ENCODE assay signal across 25 cellular contexts in genomic region chr11:74429205-74429604, GRCh38. TPM values are rescaled to one million over a fixed set of nuclear protein-coding genes. Genes with fewer than 3 reads are reported as not detected.
DNase-seq lines count a peak whose midpoint lies in the region; ATAC-seq, FAIRE-seq and TF ChIP-seq lines count a peak whose summit lies in the region.
"Had no signal": no experiment of that assay in that cellular context is flagged by ENCODE, and none has a peak within 500 bp of the region (broad histone marks: within the 10 kb centered on the region; RNA-seq: fewer than 3 reads in every experiment).

No MANE protein-coding gene starts in this region.

- H3K27me3 ChIP-seq in A673 (replicated peaks; ENCODE audit: insufficient read depth, low read depth, low read length, poor library complexity): no peaks in the 10 kb centered on the region
- no peaks in the 10 kb centered on the region for H3K27me3 ChIP-seq in GM23248 (replicated peaks; ENCODE audit: insufficient read depth)
- no peaks in the 10 kb centered on the region for H3K27me3 ChIP-seq in PC-9 (ENCODE audit: insufficient read depth, low read depth)
- peaks cover 0 to 4% of the 10 kb centered on the region in 2 experiments; a peak in 2 of 5 replicates for H3K27me3 ChIP-seq in K562 (ENCODE audit: control insufficient read depth in 2 of 2, insufficient read depth in 2 of 2, low read length in 2 of 2)
- H3K27me3 ChIP-seq in gastroesophageal sphincter: no peaks in the 10 kb centered on the region
- H3K27me3 ChIP-seq: BLaER1 treated with 17β-estradiol and CSF1 and Interleukin-3, amounts not matched to agents 10 nM and 100 nM had no signal

- no peaks in the 10 kb centered on the region for H3K9me1 ChIP-seq in K562 (ENCODE audit: control insufficient read depth, insufficient read depth, low read length)

- ATAC-seq in K562 (no peak), gastroesophageal sphincter (no peak), GM21447 (IDR thresholded peaks at IDR 0.05; ENCODE audit: unreplicated experiment) (no peak)
- ATAC-seq: CD8-positive, alpha-beta T cell; GM12878 had no signal

- peaks cover 4% of the 10 kb centered on the region for H3K9me3 Mint-ChIP-seq in chondrocyte (ENCODE audit: low read depth)

- intact Hi-C loops in A673 (cut with micrococcal nuclease; ENCODE audit: unreplicated experiment): no loop called here
- intact Hi-C loops in PC-9 (cut with micrococcal nuclease; ENCODE audit: unreplicated experiment): no loop called here
- intact Hi-C loops in K562 (cut with micrococcal nuclease): no loop called here

- no peaks in the 10 kb centered on the region for H3F3A ChIP-seq in GM23248 (ENCODE audit: insufficient read depth)
- no peaks in the 10 kb centered on the region; the same call in 1 of the 2 replicates for H3F3A ChIP-seq in PC-9 (ENCODE audit: insufficient read depth, low read depth)

- no peak overlapping the region for H3K27ac Mint-ChIP-seq in chondrocyte (ENCODE audit: unreplicated experiment)
- H3K27ac Mint-ChIP-seq: B cell; CD4-positive, alpha-beta T cell; CD8-positive, alpha-beta T cell had no signal

- no peaks in the 10 kb centered on the region for H3K36me3 ChIP-seq in A673 (ENCODE audit: insufficient read depth, low read length, poor library complexity, severe bottlenecking)
- no peaks in the 10 kb centered on the region for H3K36me3 ChIP-seq in GM23248 (ENCODE audit: low read depth)
- H3K36me3 ChIP-seq in PC-9 (ENCODE audit: low read depth): no peaks in the 10 kb centered on the region
- no peaks in the 10 kb centered on the region for H3K36me3 ChIP-seq in K562 (ENCODE audit: control insufficient read depth, insufficient read depth, low read length)
- no peaks in the 10 kb centered on the region for H3K36me3 ChIP-seq in gastroesophageal sphincter
- H3K36me3 ChIP-seq: BLaER1 treated with 17β-estradiol and CSF1 and Interleukin-3, amounts not matched to agents 10 nM and 100 nM had no signal

- in situ Hi-C loops in GM23248 (cut with MboI): no loop called here
- in situ Hi-C loops in K562 (cut with MboI): no loop called here

- H4K20me1 ChIP-seq in GM23248 (ENCODE audit: insufficient read depth): no peaks in the 10 kb centered on the region
- no peaks in the 10 kb centered on the region for H4K20me1 ChIP-seq in PC-9 (ENCODE audit: insufficient read depth)
- no peaks in the 10 kb centered on the region; the same call in 1 of the 2 replicates for H4K20me1 ChIP-seq in K562 (replicated peaks; ENCODE audit: control insufficient read depth, insufficient read depth, low read length)
- H4K20me1 ChIP-seq: BLaER1 treated with 17β-estradiol and CSF1 and Interleukin-3, amounts not matched to agents 10 nM and 100 nM had no signal

- H3K79me2 ChIP-seq in GM23248 (ENCODE audit: insufficient read depth) (no peaks in the 10 kb centered on the region), PC-9 (ENCODE audit: low read depth) (no peaks in the 10 kb centered on the region), K562 (ENCODE audit: control insufficient read depth, insufficient read depth, low read length) (no peaks in the 10 kb centered on the region)

- H3K9ac ChIP-seq in GM23248: no peak overlapping the region
- H3K9ac ChIP-seq in K562 (ENCODE audit: insufficient read depth in 1 of 2, low read depth in 2 of 2, low read length in 2 of 2): no peak overlapping the region
- H3K9ac ChIP-seq: BLaER1 treated with 17β-estradiol and CSF1 and Interleukin-3, amounts not matched to agents 10 nM and 100 nM had no signal

- H2AFZ ChIP-seq in GM23248 (peak overlapping the region; percentile 42; the same call in 1 of the 2 replicates), PC-9 (0 out of 2 replicates have a peak overlapping the region, but pooled peaks have one; percentile 30), K562 (ENCODE audit: low read depth, low read length) (no peak overlapping the region)

- H3K27ac ChIP-seq in A673 (ENCODE audit: low read depth, low read length, poor library complexity, severe bottlenecking) (peak overlapping the region; percentile 38), GM23248 (no peak overlapping the region), PC-9 (no peak overlapping the region), K562 (ENCODE audit: extremely low read depth, low read depth, low read length) (no peak overlapping the region), gastroesophageal sphincter (no peak overlapping the region)
- H3K27ac ChIP-seq: BLaER1 treated with 17β-estradiol and CSF1 and Interleukin-3, amounts not matched to agents 10 nM and 100 nM; C4-2B had no signal

- CTCF ChIA-PET in A673 (lab: Charles Lee) (no interaction called here), PC-9 (lab: Charles Lee) (no interaction called here), K562 (lab: Yijun Ruan, JAX; ENCODE audit: low intra/inter-chr PET ratio) (no interaction called here)

- TF ChIP-seq EP300 in K562 (IDR thresholded peaks at IDR 0.05; ENCODE audit: low read length): no peak
- TF ChIP-seq EP300 in gastroesophageal sphincter (IDR thresholded peaks at IDR 0.05): no peak

- no peak overlapping the region for H3K4me3 Mint-ChIP-seq in chondrocyte (ENCODE audit: unreplicated experiment)
- H3K4me3 Mint-ChIP-seq: B cell; CD4-positive, alpha-beta T cell; CD8-positive, alpha-beta T cell had no signal

- H3K36me3 Mint-ChIP-seq in chondrocyte (ENCODE audit: low read depth): no peaks in the 10 kb centered on the region

- 49 to 50% methylated on average over 3 of the region's 3 CpGs for WGBS in GM23248 (ENCODE audit: low coverage in 1 of 2, low lambda C conversion rate in 2 of 2, missing lambda C conversion rate in 2 of 2), 2 experiments
- WGBS in K562 (ENCODE audit: insufficient coverage, low coverage, missing lambda C conversion rate): 14% methylated on average over 3 of the region's 3 CpGs
- WGBS in gastroesophageal sphincter (ENCODE audit: low coverage in 1 of 2), 2 donors: 74 to 94% methylated on average over 2 to 3 of the region's 3 CpGs

- DNase-seq in A673 (ENCODE audit: low spot score) (peak; percentile 65), GM23248 (no peak), PC-9 (no peak), K562 (ENCODE audit: extremely low read depth in 1 of 4, low spot score in 3 of 4) (no peak), chondrocyte (ENCODE audit: low spot score) (no peak)
- DNase-seq: 8988T; AML-193; Caco-2; Calu3; CD4-positive, alpha-beta T cell; CD8-positive, alpha-beta T cell; DND-41; EL; GDM1 had no signal

- H3K4me2 ChIP-seq in GM23248 (ENCODE audit: unreplicated experiment) (no peak overlapping the region), PC-9 (no peak overlapping the region), K562 (ENCODE audit: insufficient read depth, low read length) (no peak overlapping the region)
- H3K4me2 ChIP-seq: BLaER1 treated with 17β-estradiol and CSF1 and Interleukin-3, amounts not matched to agents 10 nM and 100 nM had no signal

- TF ChIP-seq RAD21 in K562 (CRISPR knock-in tag; conservative IDR thresholded peaks at IDR 0.05 in 1 of 2, IDR thresholded peaks at IDR 0.05 in 1 of 2): no peak

- no peak for FAIRE-seq in K562 (lab: Jason Lieb, UNC)
- FAIRE-seq: A204.1, D721Med, GM12878, GM12892, GM18507 had no signal

- no peaks in the 10 kb centered on the region for H3K27me3 Mint-ChIP-seq in chondrocyte (ENCODE audit: low read depth)
- H3K27me3 Mint-ChIP-seq: CD4-positive, alpha-beta T cell had no signal

- H3K4me1 ChIP-seq in A673 (ENCODE audit: insufficient read depth, low read length, poor library complexity, severe bottlenecking) (no peaks in the 10 kb centered on the region), GM23248 (ENCODE audit: insufficient read depth) (no peaks in the 10 kb centered on the region), PC-9 (replicated peaks; ENCODE audit: insufficient read depth) (no peaks in the 10 kb centered on the region), K562 (replicated peaks in 1 of 2; ENCODE audit: control insufficient read depth in 2 of 2, insufficient read depth in 2 of 2, low read length in 2 of 2) (no peaks in the 10 kb centered on the region), gastroesophageal sphincter (no peaks in the 10 kb centered on the region)
- H3K4me1 ChIP-seq: BLaER1 treated with 17β-estradiol and CSF1 and Interleukin-3, amounts not matched to agents 10 nM and 100 nM; Caco-2 had no signal

- BruUV-seq in A673 (replicated peaks; lab: Mats Ljungman, UMichigan): no TSS peak
- BruUV-seq in PC-9 (replicated peaks; lab: Mats Ljungman, UMichigan): no TSS peak
- no TSS peak for BruUV-seq in K562 (replicated peaks; lab: Mats Ljungman, UMichigan)

- no peak overlapping the region for H3K4me3 ChIP-seq in A673 (ENCODE audit: low read depth, low read length, poor library complexity, severe bottlenecking)
- H3K4me3 ChIP-seq in GM23248: no peak overlapping the region
- no peak overlapping the region for H3K4me3 ChIP-seq in PC-9
- no peak overlapping the region for H3K4me3 ChIP-seq in K562
- no peak overlapping the region for H3K4me3 ChIP-seq in gastroesophageal sphincter
- H3K4me3 ChIP-seq: BLaER1 treated with 17β-estradiol and CSF1 and Interleukin-3, amounts not matched to agents 10 nM and 100 nM; GM12878 had no signal

- POLR2A ChIA-PET in A673 (lab: Charles Lee; ENCODE audit: low non-redundant PET) (no interaction called here), PC-9 (lab: Charles Lee; ENCODE audit: unreplicated experiment) (interaction anchor here (0.6 kb wide), 1 partner anchor 572 kb away, joined by 3 read pairs; no protein-coding TSS in a partner anchor), K562 (lab: Yijun Ruan, JAX) (interaction anchor here (0.7 kb wide), 1 partner anchor 152 kb away, joined by 3 read pairs; no protein-coding TSS in a partner anchor)

- TF ChIP-seq CTCF in A673 (conservative IDR thresholded peaks at IDR 0.05; ENCODE audit: low read depth, low read length) (no peak), PC-9 (conservative IDR thresholded peaks at IDR 0.05) (no peak), K562 (IDR thresholded peaks at IDR 0.05 in 2 of 3, conservative IDR thresholded peaks at IDR 0.05 in 1 of 3; ENCODE audit: insufficient read depth in 2 of 3, low read depth in 1 of 3, low read length in 3 of 3) (no peak), chondrocyte (IDR thresholded peaks at IDR 0.05) (no peak), gastroesophageal sphincter (IDR thresholded peaks at IDR 0.05) (no peak)

- H3K9me2 ChIP-seq in GM23248 (ENCODE audit: insufficient read depth) (no peaks in the 10 kb centered on the region), PC-9 (ENCODE audit: insufficient read depth) (no peaks in the 10 kb centered on the region)

- no peaks in the 10 kb centered on the region for H3K4me1 Mint-ChIP-seq in chondrocyte (ENCODE audit: low read depth)
- H3K4me1 Mint-ChIP-seq: B cell had no signal

- peaks cover 7% of the 10 kb centered on the region for H3K9me3 ChIP-seq in A673 (ENCODE audit: low read depth, low read length, poor library complexity, severe bottlenecking)
- H3K9me3 ChIP-seq in GM23248 (ENCODE audit: low read depth): no peaks in the 10 kb centered on the region
- no peaks in the 10 kb centered on the region; the same call in 1 of the 2 replicates for H3K9me3 ChIP-seq in PC-9 (ENCODE audit: insufficient read depth, low read depth)
- H3K9me3 ChIP-seq in K562 (replicated peaks; ENCODE audit: control insufficient read depth, insufficient read depth, low read depth, low read length): no peaks in the 10 kb centered on the region; the same call in 1 of the 2 replicates
- peaks cover 0 to 19% (median 0%) of the 10 kb centered on the region in 3 donors for H3K9me3 ChIP-seq in gastroesophageal sphincter

- TF ChIP-seq POLR2A in K562 (conservative IDR thresholded peaks at IDR 0.05) (no peak), gastroesophageal sphincter (IDR thresholded peaks at IDR 0.05) (no peak)

RNA-seq across cellular contexts. Expression of gene PGM2L1, which starts 31.0 kb away (rescaled TPM):
- 16.1 and 18.2 TPM in 2 replicates for total RNA-seq in A673 (2021)
- total RNA-seq in GM23248 (2014; rRNA removed; shearing (Covaris generic)): 4.6 and 5.2 TPM in 2 replicates
- polyA plus RNA-seq in GM23248 (2016; fragmentation: Nextera tagmentation; extraction: Ambion mirVana): 4.7 and 5.1 TPM in 2 replicates
- total RNA-seq in PC-9 (2021): 7.3 and 7.8 TPM in 2 replicates
- total RNA-seq in K562 (2011; cell fraction: chromatin; rRNA removed; ENCODE audit: low replicate concordance): 0.62 and 0.72 TPM in 2 replicates
- 1.0 and 2.4 TPM in 2 replicates for total RNA-seq in K562 (2011; cell fraction: nucleolus; rRNA removed)
- total RNA-seq in K562 (2011; cell fraction: nucleoplasm; rRNA removed): 1.3 and 1.4 TPM in 2 replicates
- total RNA-seq in K562 (2014; rRNA removed): 0.36 and 0.57 TPM in 2 replicates
- 0.95 and 1.4 TPM in 2 replicates for total RNA-seq in K562 (2014; rRNA removed; fragmentation: Illumina TruSeq; extraction: Trizol)
- 0.53 and 0.76 TPM in 2 replicates for total RNA-seq in K562 (2015; rRNA removed; fragmentation: Illumina TruSeq; extraction: Trizol)
- 0.75 and 0.78 TPM in 2 replicates for total RNA-seq in K562 (2021)
- polyA plus RNA-seq in K562 (2011; rRNA removed): 0.35 and 0.63 TPM in 2 replicates
- 0.15 and 0.88 TPM in 2 replicates for polyA plus RNA-seq in K562 (2011; cell fraction: cytosol; rRNA removed)
- polyA plus RNA-seq in K562 (2011; cell fraction: nucleus; rRNA removed): 0.17 and 0.31 TPM in 2 replicates
- polyA plus RNA-seq in K562 (2012): 0.53 and 0.62 TPM in 2 replicates
- polyA plus RNA-seq in K562 (2014; fragmentation: Illumina TruSeq; extraction: Trizol): 0.80 and 0.87 TPM in 2 replicates
- under 1 TPM; 0.32 to 0.46 TPM for polyA plus RNA-seq in K562 (2014; fragmentation: Nextera tagmentation; extraction: Ambion mirVana)
- polyA plus RNA-seq in K562 (2014; rRNA removed): 0.22 and 0.49 TPM in 2 replicates
- polyA minus RNA-seq in K562 (2011; rRNA and poly(A)+ RNA removed): 0.60 and 0.74 TPM in 2 replicates
- 0.36 and 0.48 TPM in 2 replicates for polyA minus RNA-seq in K562 (2011; cell fraction: cytosol; rRNA and poly(A)+ RNA removed)
- polyA minus RNA-seq in K562 (2011; cell fraction: nucleus; rRNA and poly(A)+ RNA removed): 0.67 TPM in 2 replicates
- 20.4 to 23.6 TPM (median 22.0 TPM) in 3 replicates for total RNA-seq in chondrocyte
- 1 to 10 TPM; 1.2 to 7.8 (median 4.9) TPM for total RNA-seq in gastroesophageal sphincter

RNA-seq across cellular contexts. Expression of gene KCNE3, which starts 38.1 kb away (rescaled TPM):
- 106 and 107 TPM in 2 replicates for total RNA-seq in A673 (2021)
- total RNA-seq in GM23248 (2014; rRNA removed; shearing (Covaris generic)): 0.11 TPM in 1 of 2 replicates, not detected in the other
- 0.24 and 0.38 TPM in 2 replicates for polyA plus RNA-seq in GM23248 (2016; fragmentation: Nextera tagmentation; extraction: Ambion mirVana)
- total RNA-seq in PC-9 (2021): 0.28 and 0.52 TPM in 2 replicates
- 2.7 and 3.5 TPM in 2 replicates for total RNA-seq in K562 (2011; cell fraction: chromatin; rRNA removed; ENCODE audit: low replicate concordance)
- total RNA-seq in K562 (2011; cell fraction: nucleolus; rRNA removed): 1.7 and 3.3 TPM in 2 replicates
- 3.2 and 3.9 TPM in 2 replicates for total RNA-seq in K562 (2011; cell fraction: nucleoplasm; rRNA removed)
- 6.8 and 7.2 TPM in 2 replicates for total RNA-seq in K562 (2014; rRNA removed)
- 7.0 and 8.0 TPM in 2 replicates for total RNA-seq in K562 (2014; rRNA removed; fragmentation: Illumina TruSeq; extraction: Trizol)
- total RNA-seq in K562 (2015; rRNA removed; fragmentation: Illumina TruSeq; extraction: Trizol): 5.2 and 5.7 TPM in 2 replicates
- total RNA-seq in K562 (2021): 5.9 and 6.2 TPM in 2 replicates
- polyA plus RNA-seq in K562 (2011; rRNA removed): 2.0 and 2.4 TPM in 2 replicates
- polyA plus RNA-seq in K562 (2011; cell fraction: cytosol; rRNA removed): 1.8 and 3.4 TPM in 2 replicates
- 2.1 and 2.6 TPM in 2 replicates for polyA plus RNA-seq in K562 (2011; cell fraction: nucleus; rRNA removed)
- polyA plus RNA-seq in K562 (2012): 6.7 and 11.4 TPM in 2 replicates
- 7.9 and 8.4 TPM in 2 replicates for polyA plus RNA-seq in K562 (2014; fragmentation: Illumina TruSeq; extraction: Trizol)
- 1 to 10 TPM; 1.6 to 2.3 TPM for polyA plus RNA-seq in K562 (2014; fragmentation: Nextera tagmentation; extraction: Ambion mirVana)
- 8.7 and 9.9 TPM in 2 replicates for polyA plus RNA-seq in K562 (2014; rRNA removed)
- polyA minus RNA-seq in K562 (2011; rRNA and poly(A)+ RNA removed): 1.0 and 2.6 TPM in 2 replicates
- 1.4 and 1.6 TPM in 2 replicates for polyA minus RNA-seq in K562 (2011; cell fraction: cytosol; rRNA and poly(A)+ RNA removed)
- polyA minus RNA-seq in K562 (2011; cell fraction: nucleus; rRNA and poly(A)+ RNA removed): 0.67 TPM in 2 replicates
- 0.46 to 0.72 TPM in 2 of 3 replicates, not detected in the other for total RNA-seq in chondrocyte
- total RNA-seq in gastroesophageal sphincter: 10 to 100 TPM in 1 of 4 donors, 1 to 10 TPM in 3; 4.2 to 21.9 (median 5.2) TPM
- total RNA-seq: B cell; CD8-positive, alpha-beta T cell; G401; GM12878 had no signal
- polyA plus RNA-seq: GM12878 had no signal
